Comparison of ENCODE assay signal across 35 cellular contexts in genomic region chr6:20269147-20269546, GRCh38.
"Had no signal": no experiment of that assay in that cellular context is flagged by ENCODE, and none has a peak within 500 bp of the region (broad histone marks: within the 10 kb centered on the region; RNA-seq: fewer than 3 reads in every experiment).

No MANE protein-coding gene starts in this region.

- H3K4me1 Mint-ChIP-seq: activated naive CD4-positive, alpha-beta T cell treated with anti-CD3 and anti-CD28 coated beads, Interleukin-2, amount 50 U/mL, for 24 hours; central memory CD8-positive, alpha-beta T cell had no signal

- H3K27me3 ChIP-seq: adrenal gland, ascending aorta, body of pancreas, brain microvascular endothelial cell, breast epithelium, cardiac muscle cell had no signal

- H3K4me1 ChIP-seq: adrenal gland, body of pancreas, breast epithelium had no signal

- H3K27ac Mint-ChIP-seq: activated naive CD4-positive, alpha-beta T cell treated with anti-CD3 and anti-CD28 coated beads for 36 hours; activated naive CD4-positive, alpha-beta T cell treated with anti-CD3 and anti-CD28 coated beads, Interleukin-2, amount 10 ng/mL, durations not matched to agents 7 days and 5 days; activated naive CD4-positive, alpha-beta T cell treated with anti-CD3 and anti-CD28 coated beads, Interleukin-2, amount 50 U/mL, for 24 hours; activated naive CD4-positive, alpha-beta T cell treated with anti-CD3 and anti-CD28 coated beads, Interleukin-2, amount 50 U/mL, for 72 hours; activated naive CD8-positive, alpha-beta T cell; activated naive CD8-positive, alpha-beta T cell treated with anti-CD3 and anti-CD28 coated beads for 36 hours; activated naive CD8-positive, alpha-beta T cell treated with anti-CD3 and anti-CD28 coated beads, Interleukin-2, amount 10 ng/mL, durations not matched to agents 7 days and 5 days; activated naive CD8-positive, alpha-beta T cell treated with anti-CD3 and anti-CD28 coated beads, Interleukin-2, amount 50 U/mL, for 24 hours; activated T-cell treated with anti-CD3 and anti-CD28 coated beads, Interleukin-2, amount 50 U/mL, for 72 hours; activated T-helper 1 cell treated with anti-CD3 and anti-CD28 coated beads, Interleukin-12 subunit alpha, Interleukin-12 subunit beta, Interleukin-2, Interleukin-4 antibody, amounts not matched to agents 30 ng/mL and 10 ng/mL and 1 ng/mL, durations not matched to agents 14 hours and 24 hours and 36 hours; activated T-helper 17 cell treated with anti-CD3 and anti-CD28 coated beads, Interleukin-2, amount 50 U/mL, for 72 hours; activated T-helper 2 cell treated with anti-CD3 and anti-CD28 coated beads, Interferon-gamma antibody, Interleukin-2, Interleukin-4, amounts not matched to agents 10 μg/mL and 5 μg/mL and 100 μg/mL, durations not matched to agents 14 hours and 24 hours and 36 hours had no signal

- ATAC-seq: activated naive CD4-positive, alpha-beta T cell treated with anti-CD3 and anti-CD28 coated beads, Interleukin-2, amount 50 U/mL, for 72 hours; activated naive CD8-positive, alpha-beta T cell treated with anti-CD3 and anti-CD28 coated beads, Interleukin-2, amount 50 U/mL, for 24 hours; activated T-cell treated with anti-CD3 and anti-CD28 coated beads, Interleukin-2, amount 50 U/mL, for 4 hours; activated T-cell treated with anti-CD3 and anti-CD28 coated beads, Interleukin-2, amount 50 U/mL, for 72 hours; activated T-helper 17 cell treated with anti-CD3 and anti-CD28 coated beads, Interleukin-2, amount 50 U/mL, for 72 hours; body of pancreas had no signal

- H3K4me3 Mint-ChIP-seq: activated naive CD4-positive, alpha-beta T cell treated with anti-CD3 and anti-CD28 coated beads for 36 hours; activated naive CD4-positive, alpha-beta T cell treated with anti-CD3 and anti-CD28 coated beads, Interleukin-2, amount 10 ng/mL, durations not matched to agents 7 days and 5 days; activated naive CD4-positive, alpha-beta T cell treated with anti-CD3 and anti-CD28 coated beads, Interleukin-2, amount 50 U/mL, for 24 hours; activated naive CD8-positive, alpha-beta T cell; activated naive CD8-positive, alpha-beta T cell treated with anti-CD3 and anti-CD28 coated beads for 36 hours; activated naive CD8-positive, alpha-beta T cell treated with anti-CD3 and anti-CD28 coated beads, Interleukin-2, amount 10 ng/mL, durations not matched to agents 7 days and 5 days; activated naive CD8-positive, alpha-beta T cell treated with anti-CD3 and anti-CD28 coated beads, Interleukin-2, amount 50 U/mL, for 24 hours; activated T-cell treated with anti-CD3 and anti-CD28 coated beads, Interleukin-2, amount 50 U/mL, for 4 hours; activated T-cell treated with anti-CD3 and anti-CD28 coated beads, Interleukin-2, amount 50 U/mL, for 72 hours; activated T-helper 1 cell treated with anti-CD3 and anti-CD28 coated beads, Interleukin-12 subunit alpha, Interleukin-12 subunit beta, Interleukin-2, Interleukin-4 antibody, amounts not matched to agents 30 ng/mL and 10 ng/mL and 1 ng/mL, durations not matched to agents 14 hours and 24 hours and 36 hours; activated T-helper 17 cell treated with anti-CD3 and anti-CD28 coated beads, Interleukin-2, amount 50 U/mL, for 72 hours; brain; central memory CD8-positive, alpha-beta T cell had no signal

- H3K27me3 Mint-ChIP-seq: activated naive CD4-positive, alpha-beta T cell treated with anti-CD3 and anti-CD28 coated beads, Interleukin-2, amount 50 U/mL, for 24 hours; activated naive CD8-positive, alpha-beta T cell; activated T-helper 17 cell treated with anti-CD3 and anti-CD28 coated beads, Interleukin-2, amount 50 U/mL, for 72 hours; central memory CD8-positive, alpha-beta T cell had no signal

- H3K36me3 Mint-ChIP-seq: activated naive CD4-positive, alpha-beta T cell treated with anti-CD3 and anti-CD28 coated beads, Interleukin-2, amount 10 ng/mL, durations not matched to agents 7 days and 5 days; activated naive CD4-positive, alpha-beta T cell treated with anti-CD3 and anti-CD28 coated beads, Interleukin-2, amount 50 U/mL, for 24 hours; activated naive CD4-positive, alpha-beta T cell treated with anti-CD3 and anti-CD28 coated beads, Interleukin-2, amount 50 U/mL, for 72 hours; activated naive CD8-positive, alpha-beta T cell; activated naive CD8-positive, alpha-beta T cell treated with anti-CD3 and anti-CD28 coated beads for 36 hours; activated naive CD8-positive, alpha-beta T cell treated with anti-CD3 and anti-CD28 coated beads, Interleukin-2, amount 10 ng/mL, durations not matched to agents 7 days and 5 days; brain had no signal

- H3K9me3 ChIP-seq: adrenal gland, ascending aorta, body of pancreas, breast epithelium had no signal

- H3K9me3 Mint-ChIP-seq: activated naive CD4-positive, alpha-beta T cell treated with anti-CD3 and anti-CD28 coated beads for 36 hours; activated naive CD4-positive, alpha-beta T cell treated with anti-CD3 and anti-CD28 coated beads, Interleukin-2, amount 10 ng/mL, durations not matched to agents 7 days and 5 days; activated naive CD4-positive, alpha-beta T cell treated with anti-CD3 and anti-CD28 coated beads, Interleukin-2, amount 50 U/mL, for 24 hours; activated naive CD4-positive, alpha-beta T cell treated with anti-CD3 and anti-CD28 coated beads, Interleukin-2, amount 50 U/mL, for 72 hours; activated naive CD8-positive, alpha-beta T cell treated with anti-CD3 and anti-CD28 coated beads, Interleukin-2, amount 10 ng/mL, durations not matched to agents 7 days and 5 days; activated naive CD8-positive, alpha-beta T cell treated with anti-CD3 and anti-CD28 coated beads, Interleukin-2, amount 50 U/mL, for 24 hours; activated T-cell treated with anti-CD3 and anti-CD28 coated beads, Interleukin-2, amount 50 U/mL, for 4 hours; activated T-cell treated with anti-CD3 and anti-CD28 coated beads, Interleukin-2, amount 50 U/mL, for 72 hours; activated T-helper 1 cell treated with anti-CD3 and anti-CD28 coated beads, Interleukin-12 subunit alpha, Interleukin-12 subunit beta, Interleukin-2, Interleukin-4 antibody, amounts not matched to agents 30 ng/mL and 10 ng/mL and 1 ng/mL, durations not matched to agents 14 hours and 24 hours and 36 hours; activated T-helper 17 cell treated with anti-CD3 and anti-CD28 coated beads, Interleukin-2, amount 50 U/mL, for 72 hours; activated T-helper 2 cell treated with anti-CD3 and anti-CD28 coated beads, Interferon-gamma antibody, Interleukin-2, Interleukin-4, amounts not matched to agents 10 μg/mL and 5 μg/mL and 100 μg/mL, durations not matched to agents 14 hours and 24 hours and 36 hours; central memory CD8-positive, alpha-beta T cell had no signal

- H3K36me3 ChIP-seq: adrenal gland, ascending aorta, brain microvascular endothelial cell, breast epithelium, cardiac muscle cell had no signal

- DNase-seq: activated effector memory CD4-positive, alpha-beta T cell treated with anti-CD3 and anti-CD28 coated beads, Interleukin-2, amount 50 U/mL, for 16 hours; activated effector memory CD4-positive, alpha-beta T cell treated with Interleukin-2 at 50 U/mL for 16 hours; activated gamma-delta T cell; activated gamma-delta T cell treated with Interleukin-2 at 50 U/mL for 16 hours; activated naive CD4-positive, alpha-beta T cell; activated naive CD4-positive, alpha-beta T cell treated with anti-CD3 and anti-CD28 coated beads for 36 hours; activated naive CD4-positive, alpha-beta T cell treated with anti-CD3 and anti-CD28 coated beads, Interleukin-2, amount 10 ng/mL, durations not matched to agents 7 days and 5 days; activated naive CD4-positive, alpha-beta T cell treated with anti-CD3 and anti-CD28 coated beads, Interleukin-2, amount 50 U/mL, for 16 hours; activated naive CD4-positive, alpha-beta T cell treated with Interleukin-2 at 50 U/mL for 16 hours; activated naive CD8-positive, alpha-beta T cell treated with anti-CD3 and anti-CD28 coated beads for 36 hours; activated naive CD8-positive, alpha-beta T cell treated with anti-CD3 and anti-CD28 coated beads, Interleukin-2, amount 10 ng/mL, durations not matched to agents 7 days and 5 days; activated naive CD8-positive, alpha-beta T cell treated with anti-CD3 and anti-CD28 coated beads, Interleukin-2, amount 50 U/mL, for 24 hours; activated T-cell treated with anti-CD3 and anti-CD28 coated beads, Interleukin-2, amount 50 U/mL, for 4 hours; activated T-cell treated with anti-CD3 and anti-CD28 coated beads, Interleukin-2, amount 50 U/mL, for 48 hours; activated T-cell treated with anti-CD3 and anti-CD28 coated beads, Interleukin-2, amount 50 U/mL, for 72 hours; adrenal gland; amniotic stem cell; amygdala; aorta; body of pancreas; brain microvascular endothelial cell; caudate nucleus; central memory CD4-positive, alpha-beta T cell; cerebellar nuclear complex had no signal

- H3K4me3 ChIP-seq: adrenal gland, ascending aorta, body of pancreas, breast epithelium, cardiac muscle cell had no signal

- H3K27ac ChIP-seq: adrenal gland, ascending aorta, body of pancreas, brain microvascular endothelial cell, breast epithelium, cardiac muscle cell had no signal
